Comparison of ENCODE assay signal across 17 cellular contexts in the genomic region with DNA sequence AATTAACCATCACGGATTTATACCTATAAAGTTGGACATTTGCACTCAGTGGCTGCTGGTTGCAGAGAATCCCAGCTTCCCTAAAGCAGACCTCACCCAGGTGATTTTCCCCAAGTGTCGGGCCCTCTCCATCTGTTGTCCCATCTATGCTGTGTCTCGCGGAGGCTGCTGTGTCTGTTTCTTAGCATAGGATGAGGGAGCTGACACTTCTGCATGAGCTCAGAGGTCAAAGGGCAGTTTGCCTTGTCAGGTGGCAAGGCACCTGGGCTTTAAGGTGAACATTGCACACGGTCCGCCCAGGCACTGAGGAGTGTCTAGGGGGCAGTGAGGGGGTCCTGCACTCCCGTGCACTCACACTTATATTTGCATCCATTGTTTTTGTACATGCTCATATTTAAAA.
A peak's percentile ranks its signal among the peaks of the same experiment; 100 is the strongest.
DNase-seq lines count a peak whose midpoint lies in the region; ATAC-seq and TF ChIP-seq lines count a peak whose summit lies in the region.
"Had no signal": no experiment of that assay in that cellular context is flagged by ENCODE, and none has a peak within 500 bp of the region (broad histone marks: within the 10 kb centered on the region; RNA-seq: fewer than 3 reads in every experiment).

No MANE protein-coding gene starts in this region.

- intact Hi-C loops in posterior cingulate gyrus (cut with DNase I) (no loop called here), right cardiac atrium (cut with DNase I) (no loop called here)

- H3K4me3 ChIP-seq in neuronal stem cell (ENCODE audit: low read length in 2 of 2) (no peak overlapping the region), right cardiac atrium (ENCODE audit: low read length) (no peak overlapping the region)
- H3K4me3 ChIP-seq: GM23248 had no signal

- H2BK12ac ChIP-seq in neuronal stem cell (ENCODE audit: low read length): peak overlapping the region; percentile 44

- no peak overlapping the region for H3K4me2 ChIP-seq in neuronal stem cell (ENCODE audit: insufficient read depth, low read length, poor library complexity, severe bottlenecking)

- H3K4me1 ChIP-seq in neuronal stem cell (ENCODE audit: control insufficient read depth in 2 of 2, insufficient read depth in 1 of 2, low read depth in 1 of 2, low read length in 2 of 2) (peaks cover 5% of the 10 kb centered on the region in 2 donors), right cardiac atrium (ENCODE audit: control insufficient read depth, insufficient read depth, low read length) (no peaks in the 10 kb centered on the region)

- H3K23ac ChIP-seq in neuronal stem cell (ENCODE audit: low read depth, low read length, poor library complexity): no peak overlapping the region

- H3K27ac Mint-ChIP-seq in WTC11: no peak overlapping the region
- H3K27ac Mint-ChIP-seq: CD14-positive monocyte; CD8-positive, alpha-beta T cell; HFFc6 had no signal

- H3K27me3 ChIP-seq in neuronal stem cell (ENCODE audit: control insufficient read depth in 3 of 3, insufficient read depth in 3 of 3, low read depth in 1 of 3, low read length in 3 of 3) (no peaks in the 10 kb centered on the region), right cardiac atrium (ENCODE audit: control insufficient read depth, insufficient read depth) (no peaks in the 10 kb centered on the region)

- no peak overlapping the region for H3K14ac ChIP-seq in neuronal stem cell (ENCODE audit: low read length)

- DNase-seq in DMS53 (lab: John Stamatoyannopoulos, UW): peak; percentile 0
- DNase-seq in DMS53 treated with DMSO at 0.1 percent for 48 hours (lab: John Stamatoyannopoulos, UW; ENCODE audit: unreplicated experiment): no peak
- no peak for DNase-seq in WTC11 (ENCODE audit: low spot score)
- no peak for DNase-seq in left lobe of liver (ENCODE audit: low spot score)
- no peak for DNase-seq in neuronal stem cell (ENCODE audit: low spot score)
- DNase-seq in posterior cingulate gyrus: no peak
- DNase-seq in right cardiac atrium: no peak
- no peak for DNase-seq in NOMO-1 (lab: John Stamatoyannopoulos, UW; ENCODE audit: unreplicated experiment in 2 of 2)
- DNase-seq: CD8-positive, alpha-beta T cell; COR-L47; DMS153; GF-D8; GM23248; HCEC 1CT; HFFc6 had no signal

- no peaks in the 10 kb centered on the region for H3K79me1 ChIP-seq in neuronal stem cell (ENCODE audit: low read depth, low read length)

- peaks cover 22% of the 10 kb centered on the region for H3K9me3 Mint-ChIP-seq in WTC11
- H3K9me3 Mint-ChIP-seq: HFFc6 had no signal

- H2BK120ac ChIP-seq in neuronal stem cell (ENCODE audit: low read depth, low read length): no peak overlapping the region

- H3K36me3 Mint-ChIP-seq in WTC11: peaks cover 6% of the 10 kb centered on the region
- H3K36me3 Mint-ChIP-seq: CD14-positive monocyte had no signal

- H4K91ac ChIP-seq in neuronal stem cell (ENCODE audit: low read depth, low read length, poor library complexity): no peak overlapping the region

- H2BK15ac ChIP-seq in neuronal stem cell (ENCODE audit: low read length): no peak overlapping the region

- H3K9ac ChIP-seq in neuronal stem cell (ENCODE audit: low read depth, low read length, poor library complexity): no peak overlapping the region
- H3K9ac ChIP-seq: GM23248 had no signal

- POLR2A ChIA-PET in WTC11 (lab: Charles Lee): no interaction called here

- no peaks in the 10 kb centered on the region for H3K27me3 Mint-ChIP-seq in WTC11 (ENCODE audit: low read depth)

- H3K27ac ChIP-seq in neuronal stem cell (replicated peaks; ENCODE audit: low read length) (no peak overlapping the region), right cardiac atrium (ENCODE audit: low read length) (no peak overlapping the region)
- H3K27ac ChIP-seq: 22Rv1, GM23248 had no signal

- H2AFZ ChIP-seq in neuronal stem cell (ENCODE audit: low read length): no peak overlapping the region
- H2AFZ ChIP-seq: GM23248 had no signal

- H4K8ac ChIP-seq in neuronal stem cell (ENCODE audit: low read depth, low read length): no peak overlapping the region

- no peak overlapping the region for H3K4ac ChIP-seq in neuronal stem cell (ENCODE audit: low read length)

- no peak overlapping the region for H2AK5ac ChIP-seq in neuronal stem cell (ENCODE audit: low read depth, low read length)

- H2BK5ac ChIP-seq in neuronal stem cell (ENCODE audit: low read length): no peak overlapping the region

- no peak for TF ChIP-seq CTCF in WTC11 (IDR thresholded peaks at IDR 0.05)

- no peaks in the 10 kb centered on the region for H3K36me3 ChIP-seq in neuronal stem cell (replicated peaks in 1 of 2; ENCODE audit: control insufficient read depth in 2 of 2, insufficient read depth in 2 of 2, low read length in 2 of 2)

- peak; percentile 22; the same call in 1 of the 2 replicates for ATAC-seq in WTC11
- peak; percentile 47 for ATAC-seq in left lobe of liver
- ATAC-seq in right cardiac atrium: no peak
- ATAC-seq: CD8-positive, alpha-beta T cell had no signal

- no CpG with 5 or more reads among the region's 7 CpGs for WGBS in neuronal stem cell (ENCODE audit: extremely low coverage in 2 of 2, insufficient read length in 2 of 2, insufficient replicate concordance in 1 of 2), 2 donors
- WGBS in right cardiac atrium: 81% methylated on average over 7 of the region's 7 CpGs

- peak overlapping the region; percentile 40 for H3K18ac ChIP-seq in neuronal stem cell (ENCODE audit: low read length)

- CTCF ChIA-PET in WTC11 (lab: Charles Lee): interaction anchor here (1.6 to 1.7 kb wide), 2 partner anchors 53 to 164 kb away, joined by 3 to 5 read pairs; no protein-coding TSS in a partner anchor

- H3K4me1 Mint-ChIP-seq in WTC11: peaks cover 30% of the 10 kb centered on the region
- H3K4me1 Mint-ChIP-seq: CD14-positive monocyte had no signal

- peaks cover under 1 to 3% of the 10 kb centered on the region in 2 donors for H3K9me3 ChIP-seq in neuronal stem cell (replicated peaks in 1 of 2; ENCODE audit: control insufficient read depth in 2 of 2, insufficient read depth in 1 of 2, low read depth in 1 of 2, low read length in 2 of 2)
- no peaks in the 10 kb centered on the region for H3K9me3 ChIP-seq in right cardiac atrium (ENCODE audit: control insufficient read depth, low read length)

- no peak overlapping the region for H3K4me3 Mint-ChIP-seq in WTC11
- H3K4me3 Mint-ChIP-seq: CD14-positive monocyte; CD8-positive, alpha-beta T cell; HFFc6 had no signal

TF ChIP-seq in WTC11, 78 proteins besides CTCF, POLR2A, EP300 and RAD21:
- TF ChIP-seq, protein P1, sequence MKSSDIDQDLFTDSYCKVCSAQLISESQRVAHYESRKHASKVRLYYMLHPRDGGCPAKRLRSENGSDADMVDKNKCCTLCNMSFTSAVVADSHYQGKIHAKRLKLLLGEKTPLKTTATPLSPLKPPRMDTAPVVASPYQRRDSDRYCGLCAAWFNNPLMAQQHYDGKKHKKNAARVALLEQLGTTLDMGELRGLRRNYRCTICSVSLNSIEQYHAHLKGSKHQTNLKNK (CRISPR knock-in tag; IDR thresholded peaks at IDR 0.05): no peak
- TF ChIP-seq, protein P2, sequence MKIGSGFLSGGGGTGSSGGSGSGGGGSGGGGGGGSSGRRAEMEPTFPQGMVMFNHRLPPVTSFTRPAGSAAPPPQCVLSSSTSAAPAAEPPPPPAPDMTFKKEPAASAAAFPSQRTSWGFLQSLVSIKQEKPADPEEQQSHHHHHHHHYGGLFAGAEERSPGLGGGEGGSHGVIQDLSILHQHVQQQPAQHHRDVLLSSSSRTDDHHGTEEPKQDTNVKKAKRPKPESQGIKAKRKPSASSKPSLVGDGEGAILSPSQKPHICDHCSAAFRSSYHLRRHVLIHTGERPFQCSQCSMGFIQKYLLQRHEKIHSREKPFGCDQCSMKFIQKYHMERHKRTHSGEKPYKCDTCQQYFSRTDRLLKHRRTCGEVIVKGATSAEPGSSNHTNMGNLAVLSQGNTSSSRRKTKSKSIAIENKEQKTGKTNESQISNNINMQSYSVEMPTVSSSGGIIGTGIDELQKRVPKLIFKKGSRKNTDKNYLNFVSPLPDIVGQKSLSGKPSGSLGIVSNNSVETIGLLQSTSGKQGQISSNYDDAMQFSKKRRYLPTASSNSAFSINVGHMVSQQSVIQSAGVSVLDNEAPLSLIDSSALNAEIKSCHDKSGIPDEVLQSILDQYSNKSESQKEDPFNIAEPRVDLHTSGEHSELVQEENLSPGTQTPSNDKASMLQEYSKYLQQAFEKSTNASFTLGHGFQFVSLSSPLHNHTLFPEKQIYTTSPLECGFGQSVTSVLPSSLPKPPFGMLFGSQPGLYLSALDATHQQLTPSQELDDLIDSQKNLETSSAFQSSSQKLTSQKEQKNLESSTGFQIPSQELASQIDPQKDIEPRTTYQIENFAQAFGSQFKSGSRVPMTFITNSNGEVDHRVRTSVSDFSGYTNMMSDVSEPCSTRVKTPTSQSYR (CRISPR knock-in tag; IDR thresholded peaks at IDR 0.05): no peak
TF ChIP-seq in WTC11: peak in this region for 0.

Comparison
In these comparisons a context has a peak if more than half of its experiments do, and no peak if none do; other contexts are left out.
1. ATAC-seq: peak in WTC11 (single experiment) and left lobe of liver (single experiment); none in right cardiac atrium (0 of 2).